In the genomic region with DNA sequence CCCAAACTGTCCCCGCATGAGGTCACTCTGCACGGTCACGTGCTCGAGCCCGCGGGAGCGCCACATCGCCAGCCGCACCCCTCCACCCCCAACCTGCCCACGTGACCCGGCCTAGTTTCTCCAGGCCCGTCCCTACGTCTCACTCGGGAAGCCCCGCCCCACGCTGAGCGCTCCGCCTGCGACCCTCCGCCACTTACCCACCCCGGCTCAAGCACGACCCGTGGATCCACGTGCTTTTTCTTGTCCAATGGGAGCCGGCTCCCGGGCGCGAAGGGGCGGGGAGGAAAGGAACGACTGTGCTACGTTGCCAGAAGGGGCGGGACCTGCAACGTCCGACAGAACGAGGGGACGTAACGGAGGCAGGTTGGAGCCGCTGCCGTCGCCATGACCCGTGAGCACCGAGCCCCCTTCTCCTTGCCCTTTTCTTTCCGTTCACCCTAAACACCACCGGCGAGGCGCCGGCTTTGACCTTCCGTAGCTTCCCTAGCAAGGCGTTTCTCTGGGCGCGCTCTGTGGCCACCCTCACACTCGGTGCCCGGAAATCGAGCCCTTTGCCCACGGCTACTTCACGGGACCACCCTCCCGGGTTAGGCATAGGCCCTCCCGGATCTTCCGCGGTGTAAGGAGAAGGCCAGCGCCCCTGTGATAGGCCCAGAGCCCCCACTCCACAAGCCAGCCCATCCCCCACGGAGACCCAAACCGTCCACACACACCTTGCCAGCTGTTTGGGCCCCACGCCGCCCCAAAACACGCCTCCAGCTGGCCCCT, we compare ENCODE assay signal across 8 cellular contexts. TPM values are rescaled to one million over a fixed set of nuclear protein-coding genes. Genes with fewer than 3 reads are reported as not detected.
DNase-seq lines count a peak whose midpoint lies in the region; TF ChIP-seq lines count a peak whose summit lies in the region.

A gene (plus strand): TSS at position 328 of the 768 bp plus-strand sequence. CDS start 57 bp downstream, at position 385.

- H4K5ac ChIP-seq in H9 (ENCODE audit: insufficient read length, low read depth, low read length): no peak within 1 kb of the TSS

- no peak within 1 kb of the TSS for H2AK5ac ChIP-seq in H9 (ENCODE audit: insufficient read length, low read length)

- TF ChIP-seq EP300 in neural cell (conservative IDR thresholded peaks at IDR 0.05; ENCODE audit: poor library complexity, severe bottlenecking) (no peak), stomach (IDR thresholded peaks at IDR 0.05) (no peak)

- peaks cover 47 to 60% of the 10 kb centered on the region in 2 experiments for H3K4me1 Mint-ChIP-seq in H9

- no peak within 1 kb of the TSS for H4K8ac ChIP-seq in H9 (replicated peaks; ENCODE audit: insufficient read length, low read depth, low read length)

- H4K20me1 ChIP-seq in H9 (ENCODE audit: control insufficient read depth, insufficient read depth, insufficient read length) (no peaks in the 10 kb centered on the region), MM.1S (ENCODE audit: insufficient read depth, low read length) (no peaks in the 10 kb centered on the region), neural cell (ENCODE audit: insufficient read depth) (no peaks in the 10 kb centered on the region)

- H3K18ac ChIP-seq in H9 (ENCODE audit: insufficient read length, low read depth, low read length): peak within 1 kb of the TSS; percentile 92

- H3K4me3 Mint-ChIP-seq in H9: peak within 1 kb of the TSS; percentile 98 to 99

- H2BK12ac ChIP-seq in H9 (ENCODE audit: insufficient read length, low read depth, low read length): no peak within 1 kb of the TSS

- H2BK120ac ChIP-seq in H9 (ENCODE audit: low read depth, low read length, poor library complexity, severe bottlenecking): no peak within 1 kb of the TSS

- H2AFZ ChIP-seq in H9 (ENCODE audit: low read length) (no peak within 1 kb of the TSS), MM.1S (ENCODE audit: low read length) (peak within 1 kb of the TSS; percentile 63), neural cell (ENCODE audit: low read depth, low read length) (peak within 1 kb of the TSS; percentile 97)

- peak in 2 of 4 donors; percentile 99 for TF ChIP-seq POLR2A in stomach (IDR thresholded peaks at IDR 0.05)

- TF ChIP-seq CTCF in H9 (conservative IDR thresholded peaks at IDR 0.05): no peak
- TF ChIP-seq CTCF in MM.1S (IDR thresholded peaks at IDR 0.05; ENCODE audit: low read length): no peak
- no peak for TF ChIP-seq CTCF in neural cell (IDR thresholded peaks at IDR 0.05; ENCODE audit: poor library complexity, severe bottlenecking)
- TF ChIP-seq CTCF in stomach (IDR thresholded peaks at IDR 0.05): no peak

- WGBS in H9 (ENCODE audit: extremely low coverage, insufficient read length, low lambda C conversion rate): no CpG with 5 or more reads among the region's 66 CpGs
- WGBS in stomach, 5 donors: 0 to 1% (median 0%) methylated on average over 35 to 66 of the region's 66 CpGs

- peak; percentile 14 for TF ChIP-seq RAD21 in neural cell (conservative IDR thresholded peaks at IDR 0.05)

- peak within 1 kb of the TSS; percentile 96 for H3K14ac ChIP-seq in H9 (ENCODE audit: insufficient read depth, low read length)

- H3K27me3 Mint-ChIP-seq in H9 (ENCODE audit: low read depth): no peaks in the 10 kb centered on the region

- no peak within 1 kb of the TSS; the same call in none of the 2 replicates for H3K4ac ChIP-seq in H9 (ENCODE audit: low read depth, low read length)

- peaks cover 8% of the 10 kb centered on the region for H3K23me2 ChIP-seq in H9 (ENCODE audit: insufficient read length, low read depth, low read length, poor library complexity, severe bottlenecking)

- H3K36me3 ChIP-seq in MM.1S (replicated peaks; ENCODE audit: insufficient read depth, low read length): no peaks in the 10 kb centered on the region
- peaks cover 10% of the 10 kb centered on the region for H3K36me3 ChIP-seq in neural cell (ENCODE audit: insufficient read depth, low read length)
- H3K36me3 ChIP-seq in stomach: peaks cover 30 to 42% (median 40%) of the 10 kb centered on the region in 4 donors

- no peaks in the 10 kb centered on the region for H3K9me2 ChIP-seq in MM.1S (replicated peaks; ENCODE audit: insufficient read depth, low read length)
- H3K9me2 ChIP-seq in neural cell (ENCODE audit: insufficient read depth, low read length): no peaks in the 10 kb centered on the region

- no peaks in the 10 kb centered on the region for H3K9me3 Mint-ChIP-seq in H9

- peak within 1 kb of the TSS; percentile 95 to 99 (median 99) for H3K27ac Mint-ChIP-seq in H9

- H3K4me3 ChIP-seq in MM.1S (ENCODE audit: low read length): peak within 1 kb of the TSS; percentile 100
- peak within 1 kb of the TSS; percentile 96 for H3K4me3 ChIP-seq in neural cell (ENCODE audit: low read length)
- peak within 1 kb of the TSS; percentile 63 to 99 (median 86) for H3K4me3 ChIP-seq in stomach

- H3K9ac ChIP-seq in H9 (ENCODE audit: extremely low read depth, insufficient read length, low read length): peak within 1 kb of the TSS; percentile 96
- peak within 1 kb of the TSS; percentile 99 for H3K9ac ChIP-seq in MM.1S (ENCODE audit: low read length)
- H3K9ac ChIP-seq in neural cell (ENCODE audit: low read length): peak within 1 kb of the TSS; percentile 99

- H3K4me2 ChIP-seq in H9 (ENCODE audit: insufficient read depth, insufficient read length, low read length) (peak within 1 kb of the TSS; percentile 94), MM.1S (ENCODE audit: low read depth, low read length) (peak within 1 kb of the TSS; percentile 91), neural cell (ENCODE audit: low read length) (peak within 1 kb of the TSS; percentile 91)

- H2BK20ac ChIP-seq in H9 (ENCODE audit: low read depth, low read length, poor library complexity, severe bottlenecking): no peak within 1 kb of the TSS

- H3F3A ChIP-seq in MM.1S (ENCODE audit: insufficient read depth, low read length) (peaks cover 17% of the 10 kb centered on the region), neural cell (ENCODE audit: insufficient read depth, low read length, poor library complexity, severe bottlenecking) (no peaks in the 10 kb centered on the region)

- no peak within 1 kb of the TSS; the same call in 1 of the 2 replicates for H2BK15ac ChIP-seq in H9 (ENCODE audit: low read depth, low read length)

- peaks cover 33 to 48% (median 35%) of the 10 kb centered on the region in 3 experiments for H3K36me3 Mint-ChIP-seq in H9 (ENCODE audit: insufficient read depth in 1 of 3, low read depth in 3 of 3)

- H3K79me2 ChIP-seq in H9 (ENCODE audit: insufficient read depth, low read length) (peaks cover 6% of the 10 kb centered on the region; the same call in 1 of the 2 replicates), MM.1S (ENCODE audit: low read length) (peaks cover 31% of the 10 kb centered on the region), neural cell (replicated peaks; ENCODE audit: insufficient read depth, low read length) (peaks cover 13% of the 10 kb centered on the region)

- peaks cover 18% of the 10 kb centered on the region; the same call in 1 of the 2 replicates for H3K4me1 ChIP-seq in H9 (ENCODE audit: insufficient read depth, low read length)
- H3K4me1 ChIP-seq in MM.1S (ENCODE audit: low read length): peaks cover 13% of the 10 kb centered on the region
- H3K4me1 ChIP-seq in stomach: peaks cover 31 to 49% (median 44%) of the 10 kb centered on the region in 4 donors

- H3K23ac ChIP-seq in H9 (ENCODE audit: insufficient read length, low read depth, low read length): no peak within 1 kb of the TSS

- peak within 1 kb of the TSS; percentile 20 for H3K56ac ChIP-seq in H9 (ENCODE audit: insufficient read length, low read depth, low read length)

- H3K27ac ChIP-seq in H9 (ENCODE audit: insufficient read length, low read depth, low read length) (no peak within 1 kb of the TSS), MM.1S (ENCODE audit: low read length) (peak within 1 kb of the TSS; percentile 71; the same call in 1 of the 2 replicates), neural cell (ENCODE audit: low read length) (peak within 1 kb of the TSS; percentile 97), stomach (peak within 1 kb of the TSS; percentile 94 to 99 (median 99))

- no peak within 1 kb of the TSS for H2BK5ac ChIP-seq in H9 (ENCODE audit: insufficient read length, low read length)

- peak within 1 kb of the TSS; percentile 73 for H4K91ac ChIP-seq in H9 (ENCODE audit: insufficient read length, low read depth, low read length)

- H3K9me3 ChIP-seq in H9 (ENCODE audit: control insufficient read depth, low read depth, low read length): no peaks in the 10 kb centered on the region
- no peaks in the 10 kb centered on the region for H3K9me3 ChIP-seq in MM.1S (replicated peaks; ENCODE audit: insufficient read depth, low read length)
- no peaks in the 10 kb centered on the region for H3K9me3 ChIP-seq in neural cell (ENCODE audit: low read length)
- H3K9me3 ChIP-seq in stomach: no peaks in the 10 kb centered on the region

- DNase-seq in ELR (ENCODE audit: low read depth): peak; percentile 99
- peak; percentile 100 for DNase-seq in H9
- peak; percentile 99 for DNase-seq in MM.1S
- DNase-seq in SIG-M5 (lab: John Stamatoyannopoulos, UW): peak; percentile 91
- DNase-seq in activated gamma-delta T cell (lab: John Stamatoyannopoulos, UW): peak; percentile 100
- peak; percentile 99 for DNase-seq in fibroblast of the conjunctiva (ENCODE audit: low read depth)
- DNase-seq in stomach: peak; percentile 100

- H3K79me1 ChIP-seq in H9 (ENCODE audit: insufficient read depth, low read depth, low read length, poor library complexity, severe bottlenecking): peaks cover 3% of the 10 kb centered on the region

- no peak within 1 kb of the TSS for H3T11ph ChIP-seq in H9 (ENCODE audit: low read length)

- no peaks in the 10 kb centered on the region for H3K27me3 ChIP-seq in H9 (ENCODE audit: insufficient read depth, low read length)
- H3K27me3 ChIP-seq in MM.1S (replicated peaks; ENCODE audit: insufficient read depth, low read length): no peaks in the 10 kb centered on the region
- no peaks in the 10 kb centered on the region for H3K27me3 ChIP-seq in neural cell (ENCODE audit: insufficient read depth, low read depth, low read length)
- H3K27me3 ChIP-seq in stomach: no peaks in the 10 kb centered on the region

- intact Hi-C loops in stomach (cut with DNase I; ENCODE audit: low total_unique reads): no loop called here

TF ChIP-seq in neural cell, 6 proteins besides CTCF, POLR2A, EP300 and RAD21 (continues in another document):
- peak; percentile 100 for TF ChIP-seq POLR2AphosphoS5 (IDR thresholded peaks at IDR 0.05)
- peak; percentile 61 for TF ChIP-seq MXI1 (conservative IDR thresholded peaks at IDR 0.05; ENCODE audit: poor library complexity, severe bottlenecking)
- peak; percentile 89 for TF ChIP-seq TAF1 (IDR thresholded peaks at IDR 0.05; ENCODE audit: low read depth)

RNA-seq across cellular contexts. Expression of the gene that starts here (rescaled TPM):
- total RNA-seq in H9 (2021): 819 and 831 TPM in 2 replicates
- polyA plus RNA-seq in neural cell: 548 and 726 TPM in 2 replicates
- polyA minus RNA-seq in neural cell: 89.9 and 113 TPM in 2 replicates
- 1,000 to 10,000 TPM in 1 of 5 donors, 100 to 1,000 TPM in 4; 276 to 1,195 (median 526) TPM for total RNA-seq in stomach
- 1,000 to 10,000 TPM; 2,001 to 3,403 (median 2,340) TPM for polyA plus RNA-seq in stomach
